In genomic region chr20:49706548-49707517, GRCh38 we compare ENCODE assay signal across 8 cellular contexts. TPM values are rescaled to one million over a fixed set of nuclear protein-coding genes. Genes with fewer than 3 reads are reported as not detected.
DNase-seq lines count a peak whose midpoint lies in the region; ATAC-seq and TF ChIP-seq lines count a peak whose summit lies in the region.

No MANE protein-coding gene starts in this region.

- H3K9ac ChIP-seq in mucosa of rectum (ENCODE audit: low read depth in 1 of 2, low read length in 2 of 2): peak overlapping the region; percentile 64 to 69

- H3K9me3 Mint-ChIP-seq in activated T-cell treated with anti-CD3 and anti-CD28 coated beads, Interleukin-2, amount 50 U/mL, for 72 hours: no peaks in the 10 kb centered on the region

- peak overlapping the region in 2 of 59 donors; percentile 6 to 23 for H3K4me3 ChIP-seq in dorsolateral prefrontal cortex
- H3K4me3 ChIP-seq in mucosa of rectum (ENCODE audit: low read length in 2 of 2): peak overlapping the region; percentile 4 to 27
- no peak overlapping the region for H3K4me3 ChIP-seq in transverse colon

- peak; percentile 58 for TF ChIP-seq POLR2A in transverse colon (IDR thresholded peaks at IDR 0.05)

- H3K9me3 ChIP-seq in mucosa of rectum (ENCODE audit: control insufficient read depth in 2 of 2, low read length in 2 of 2) (no peaks in the 10 kb centered on the region), transverse colon (no peaks in the 10 kb centered on the region)

- DNase-seq in activated T-cell treated with anti-CD3 and anti-CD28 coated beads, Interleukin-2, amount 50 U/mL, for 72 hours: no peak
- DNase-seq in activated T-cell treated with anti-CD3 and anti-CD28 coated beads for 4 hours (no peak), dorsolateral prefrontal cortex (no peak), transverse colon (peak; percentile 48), NCI-H1105 (lab: John Stamatoyannopoulos, UW) (no peak), pons (ENCODE audit: low spot score) (no peak)
- no peak for DNase-seq in activated CD4-positive, CD25-positive, alpha-beta regulatory T cell treated with anti-CD3 and anti-CD28 coated beads, Interleukin-2, amount 50 U/mL, for 72 hours

- intact Hi-C loops in dorsolateral prefrontal cortex (cut with DNase I): no loop called here
- intact Hi-C loops in transverse colon (cut with DNase I; ENCODE audit: low total_unique reads): no loop called here

- WGBS in transverse colon (ENCODE audit: low coverage in 1 of 2), 2 donors: 39 to 48% methylated on average over 9 of the region's 9 CpGs

- no peak for ATAC-seq in activated T-cell treated with anti-CD3 and anti-CD28 coated beads, Interleukin-2, amount 50 U/mL, for 72 hours (replicated peaks in 1 of 2)

- H3K4me1 Mint-ChIP-seq in activated T-cell treated with anti-CD3 and anti-CD28 coated beads, Interleukin-2, amount 50 U/mL, for 72 hours (ENCODE audit: low read depth): peaks cover 55% of the 10 kb centered on the region

- H3K4me3 Mint-ChIP-seq in activated T-cell treated with anti-CD3 and anti-CD28 coated beads, Interleukin-2, amount 50 U/mL, for 72 hours: peak overlapping the region in 1 of 2 donors; percentile 26

- H3K27ac ChIP-seq in dorsolateral prefrontal cortex (peak overlapping the region in 46 of 59 donors; percentile 2 to 82 (median 40)), mucosa of rectum (ENCODE audit: low read depth in 2 of 2, low read length in 2 of 2) (peak overlapping the region; percentile 85 to 86), transverse colon (peak overlapping the region; percentile 74 to 86 (median 76))

- in situ Hi-C loops in transverse colon (cut with MboI; ENCODE audit: low pct_ligation_motif_present in 1 of 4, low pct_unique_long_range_greater_than_20kb in 1 of 4, low sequenced_read_pairs in 3 of 4): no loop called here

- H3K27me3 ChIP-seq in dorsolateral prefrontal cortex (no peaks in the 10 kb centered on the region), mucosa of rectum (ENCODE audit: control insufficient read depth in 2 of 2, insufficient read depth in 2 of 2, low read length in 2 of 2) (no peaks in the 10 kb centered on the region), transverse colon (no peaks in the 10 kb centered on the region)

- H3K27me3 Mint-ChIP-seq in activated T-cell treated with anti-CD3 and anti-CD28 coated beads, Interleukin-2, amount 50 U/mL, for 72 hours (ENCODE audit: low read depth): no peaks in the 10 kb centered on the region

- no peaks in the 10 kb centered on the region for H3K36me3 Mint-ChIP-seq in activated T-cell treated with anti-CD3 and anti-CD28 coated beads, Interleukin-2, amount 50 U/mL, for 72 hours (ENCODE audit: insufficient read depth in 2 of 2)

- TF ChIP-seq EP300 in transverse colon (IDR thresholded peaks at IDR 0.05; ENCODE audit: low read depth): no peak

- TF ChIP-seq CTCF in dorsolateral prefrontal cortex (IDR thresholded peaks at IDR 0.05 in 54 of 56, conservative IDR thresholded peaks at IDR 0.05 in 2 of 56; ENCODE audit: low read depth in 1 of 56, partially characterized antibody in 56 of 56) (no peak), transverse colon (IDR thresholded peaks at IDR 0.05) (no peak)

- H3K4me1 ChIP-seq in mucosa of rectum (ENCODE audit: control insufficient read depth in 2 of 2, insufficient read depth in 2 of 2, low read length in 2 of 2): peaks cover 25% of the 10 kb centered on the region in 2 donors
- peaks cover 26 to 81% (median 50%) of the 10 kb centered on the region in 4 donors for H3K4me1 ChIP-seq in transverse colon

- peak overlapping the region; percentile 25 for H3K27ac Mint-ChIP-seq in activated T-cell treated with anti-CD3 and anti-CD28 coated beads, Interleukin-2, amount 50 U/mL, for 72 hours

- H3K36me3 ChIP-seq in mucosa of rectum (ENCODE audit: control insufficient read depth in 2 of 2, insufficient read depth in 2 of 2, low read length in 2 of 2): no peaks in the 10 kb centered on the region
- H3K36me3 ChIP-seq in transverse colon: no peaks in the 10 kb centered on the region

RNA-seq across cellular contexts. Expression of gene B4GALT5, which starts 6.8 kb away (rescaled TPM):
- 10 to 100 TPM; 14.8 to 27.3 TPM for total RNA-seq in activated T-cell treated with anti-CD3 and anti-CD28 coated beads, Interleukin-2, amount 50 U/mL, for 72 hours
- total RNA-seq in dorsolateral prefrontal cortex: 10 to 100 TPM; 24.2 to 52.0 (median 37.1) TPM
- total RNA-seq in transverse colon: 10 to 100 TPM; 22.3 to 43.2 (median 29.4) TPM

Comparison
In these comparisons a context has a peak if more than half of its experiments do, and no peak if none do; other contexts are left out.
1. H3K4me3 ChIP-seq: peak in mucosa of rectum (2 of 2); none in transverse colon (0 of 4).
2. Peak in every context shown above with its lines, with median percentiles within 50 percentile points of each other: H3K27ac ChIP-seq.